10 cellular contexts compared by ENCODE assay signal in the genomic region with DNA sequence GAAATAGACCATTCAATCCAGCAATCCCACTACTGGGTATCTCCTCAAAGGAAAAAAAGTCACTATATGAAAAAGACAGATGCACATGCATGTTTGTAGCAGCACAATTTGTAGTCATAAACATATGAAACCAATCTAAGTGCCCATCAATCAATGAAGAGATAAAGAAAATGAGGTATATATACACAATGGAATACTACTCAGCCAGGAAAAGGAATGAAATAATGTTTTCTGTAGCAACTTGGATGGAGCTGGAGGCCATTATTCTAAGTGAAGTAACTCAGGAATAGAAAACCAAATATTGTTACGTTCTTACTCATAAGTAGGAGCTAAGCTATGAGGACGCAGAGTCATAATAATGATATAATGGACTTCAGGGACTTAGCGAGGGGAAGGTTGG. TPM values are rescaled to one million over a fixed set of nuclear protein-coding genes. Genes with fewer than 3 reads are reported as not detected.
"Had no signal": no experiment of that assay in that cellular context is flagged by ENCODE, and none has a peak within 500 bp of the region (broad histone marks: within the 10 kb centered on the region; RNA-seq: fewer than 3 reads in every experiment).

No MANE protein-coding gene starts in this region.

- DNase-seq: IMR-90, KBM-7, KG1 had no signal

- H3K4me2 ChIP-seq: KMS-11 had no signal

- ATAC-seq: HepG2 had no signal

- H3K27ac ChIP-seq: HL-60, KMS-11 had no signal

- FAIRE-seq: HepG2, HTR-8/SVneo had no signal

- H3K9ac ChIP-seq: KMS-11 had no signal

RNA-seq across cellular contexts. Expression of a gene that starts 45.2 kb away (rescaled TPM):
- total RNA-seq: HepG2, HT-29, HT1080, IMR-90 had no signal
- polyA plus RNA-seq: HepG2, IgD-negative memory B cell, IMR-90 had no signal
